In genomic region chr12:9068600-9068999, GRCh38 we compare ENCODE assay signal across 39 cellular contexts. TPM values are rescaled to one million over a fixed set of nuclear protein-coding genes. Genes with fewer than 3 reads are reported as not detected.
"Had no signal": no experiment of that assay in that cellular context is flagged by ENCODE, and none has a peak within 500 bp of the region (broad histone marks: within the 10 kb centered on the region; RNA-seq: fewer than 3 reads in every experiment).

No MANE protein-coding gene starts in this region.

- H3K4me3 Mint-ChIP-seq: activated naive CD4-positive, alpha-beta T cell treated with anti-CD3 and anti-CD28 coated beads for 36 hours; activated naive CD4-positive, alpha-beta T cell treated with anti-CD3 and anti-CD28 coated beads, Interleukin-2, amount 10 ng/mL, durations not matched to agents 7 days and 5 days; activated naive CD4-positive, alpha-beta T cell treated with anti-CD3 and anti-CD28 coated beads, Interleukin-2, amount 50 U/mL, for 24 hours; activated naive CD8-positive, alpha-beta T cell; activated naive CD8-positive, alpha-beta T cell treated with anti-CD3 and anti-CD28 coated beads for 36 hours; activated naive CD8-positive, alpha-beta T cell treated with anti-CD3 and anti-CD28 coated beads, Interleukin-2, amount 10 ng/mL, durations not matched to agents 7 days and 5 days; activated naive CD8-positive, alpha-beta T cell treated with anti-CD3 and anti-CD28 coated beads, Interleukin-2, amount 50 U/mL, for 24 hours; activated T-cell treated with anti-CD3 and anti-CD28 coated beads, Interleukin-2, amount 50 U/mL, for 24 hours; activated T-cell treated with anti-CD3 and anti-CD28 coated beads, Interleukin-2, amount 50 U/mL, for 4 hours; activated T-cell treated with anti-CD3 and anti-CD28 coated beads, Interleukin-2, amount 50 U/mL, for 72 hours; activated T-helper 1 cell treated with anti-CD3 and anti-CD28 coated beads, Interleukin-12 subunit alpha, Interleukin-12 subunit beta, Interleukin-2, Interleukin-4 antibody, amounts not matched to agents 30 ng/mL and 10 ng/mL and 1 ng/mL, durations not matched to agents 14 hours and 24 hours and 36 hours; activated T-helper 17 cell treated with anti-CD3 and anti-CD28 coated beads, Interleukin-2, amount 50 U/mL, for 72 hours; brain had no signal

- H3K9me3 Mint-ChIP-seq: activated naive CD4-positive, alpha-beta T cell treated with anti-CD3 and anti-CD28 coated beads for 36 hours; activated naive CD4-positive, alpha-beta T cell treated with anti-CD3 and anti-CD28 coated beads, Interleukin-2, amount 10 ng/mL, durations not matched to agents 7 days and 5 days; activated naive CD4-positive, alpha-beta T cell treated with anti-CD3 and anti-CD28 coated beads, Interleukin-2, amount 50 U/mL, for 24 hours; activated naive CD8-positive, alpha-beta T cell treated with anti-CD3 and anti-CD28 coated beads, Interleukin-2, amount 10 ng/mL, durations not matched to agents 7 days and 5 days; activated naive CD8-positive, alpha-beta T cell treated with anti-CD3 and anti-CD28 coated beads, Interleukin-2, amount 50 U/mL, for 24 hours; activated T-cell treated with anti-CD3 and anti-CD28 coated beads, Interleukin-2, amount 50 U/mL, for 24 hours; activated T-cell treated with anti-CD3 and anti-CD28 coated beads, Interleukin-2, amount 50 U/mL, for 4 hours; activated T-cell treated with anti-CD3 and anti-CD28 coated beads, Interleukin-2, amount 50 U/mL, for 72 hours; activated T-helper 1 cell treated with anti-CD3 and anti-CD28 coated beads, Interleukin-12 subunit alpha, Interleukin-12 subunit beta, Interleukin-2, Interleukin-4 antibody, amounts not matched to agents 30 ng/mL and 10 ng/mL and 1 ng/mL, durations not matched to agents 14 hours and 24 hours and 36 hours; activated T-helper 17 cell treated with anti-CD3 and anti-CD28 coated beads, Interleukin-2, amount 50 U/mL, for 72 hours; activated T-helper 2 cell treated with anti-CD3 and anti-CD28 coated beads, Interferon-gamma antibody, Interleukin-2, Interleukin-4, amounts not matched to agents 10 μg/mL and 5 μg/mL and 100 μg/mL, durations not matched to agents 14 hours and 24 hours and 36 hours had no signal

- H3K9me3 ChIP-seq: adrenal gland, ascending aorta, body of pancreas, breast epithelium had no signal

- H3K4me3 ChIP-seq: adrenal gland, ascending aorta, body of pancreas, breast epithelium, cardiac muscle cell had no signal

- ATAC-seq: activated naive CD4-positive, alpha-beta T cell treated with anti-CD3 and anti-CD28 coated beads, Interleukin-2, amount 50 U/mL, for 72 hours; activated naive CD8-positive, alpha-beta T cell treated with anti-CD3 and anti-CD28 coated beads, Interleukin-2, amount 50 U/mL, for 24 hours; activated T-cell treated with anti-CD3 and anti-CD28 coated beads, Interleukin-2, amount 50 U/mL, for 4 hours; activated T-cell treated with anti-CD3 and anti-CD28 coated beads, Interleukin-2, amount 50 U/mL, for 72 hours; activated T-helper 17 cell treated with anti-CD3 and anti-CD28 coated beads, Interleukin-2, amount 50 U/mL, for 72 hours; body of pancreas had no signal

- DNase-seq: activated effector memory CD4-positive, alpha-beta T cell treated with anti-CD3 and anti-CD28 coated beads, Interleukin-2, amount 50 U/mL, for 16 hours; activated effector memory CD4-positive, alpha-beta T cell treated with Interleukin-2 at 50 U/mL for 16 hours; activated gamma-delta T cell; activated gamma-delta T cell treated with Interleukin-2 at 50 U/mL for 16 hours; activated naive CD4-positive, alpha-beta T cell; activated naive CD4-positive, alpha-beta T cell treated with anti-CD3 and anti-CD28 coated beads for 36 hours; activated naive CD4-positive, alpha-beta T cell treated with anti-CD3 and anti-CD28 coated beads, Interleukin-2, amount 10 ng/mL, durations not matched to agents 7 days and 5 days; activated naive CD4-positive, alpha-beta T cell treated with anti-CD3 and anti-CD28 coated beads, Interleukin-2, amount 50 U/mL, for 16 hours; activated naive CD4-positive, alpha-beta T cell treated with Interleukin-2 at 50 U/mL for 16 hours; activated naive CD8-positive, alpha-beta T cell treated with anti-CD3 and anti-CD28 coated beads for 36 hours; activated naive CD8-positive, alpha-beta T cell treated with anti-CD3 and anti-CD28 coated beads, Interleukin-2, amount 10 ng/mL, durations not matched to agents 7 days and 5 days; activated naive CD8-positive, alpha-beta T cell treated with anti-CD3 and anti-CD28 coated beads, Interleukin-2, amount 50 U/mL, for 24 hours; activated T-cell treated with anti-CD3 and anti-CD28 coated beads, Interleukin-2, amount 50 U/mL, for 1 hour; activated T-cell treated with anti-CD3 and anti-CD28 coated beads, Interleukin-2, amount 50 U/mL, for 24 hours; activated T-cell treated with anti-CD3 and anti-CD28 coated beads, Interleukin-2, amount 50 U/mL, for 4 hours; activated T-cell treated with anti-CD3 and anti-CD28 coated beads, Interleukin-2, amount 50 U/mL, for 48 hours; activated T-cell treated with anti-CD3 and anti-CD28 coated beads, Interleukin-2, amount 50 U/mL, for 72 hours; adrenal gland; amniotic stem cell; amygdala; anterior cingulate cortex; aorta; body of pancreas; brain microvascular endothelial cell; caudate nucleus; central memory CD4-positive, alpha-beta T cell; cerebellar nuclear complex had no signal

- H3K36me3 Mint-ChIP-seq: activated naive CD4-positive, alpha-beta T cell treated with anti-CD3 and anti-CD28 coated beads, Interleukin-2, amount 10 ng/mL, durations not matched to agents 7 days and 5 days; activated naive CD8-positive, alpha-beta T cell; activated naive CD8-positive, alpha-beta T cell treated with anti-CD3 and anti-CD28 coated beads for 36 hours; activated naive CD8-positive, alpha-beta T cell treated with anti-CD3 and anti-CD28 coated beads, Interleukin-2, amount 10 ng/mL, durations not matched to agents 7 days and 5 days; brain had no signal

- H3K27ac Mint-ChIP-seq: activated naive CD4-positive, alpha-beta T cell treated with anti-CD3 and anti-CD28 coated beads for 36 hours; activated naive CD4-positive, alpha-beta T cell treated with anti-CD3 and anti-CD28 coated beads, Interleukin-2, amount 10 ng/mL, durations not matched to agents 7 days and 5 days; activated naive CD4-positive, alpha-beta T cell treated with anti-CD3 and anti-CD28 coated beads, Interleukin-2, amount 50 U/mL, for 24 hours; activated naive CD4-positive, alpha-beta T cell treated with anti-CD3 and anti-CD28 coated beads, Interleukin-2, amount 50 U/mL, for 72 hours; activated naive CD8-positive, alpha-beta T cell treated with anti-CD3 and anti-CD28 coated beads for 36 hours; activated naive CD8-positive, alpha-beta T cell treated with anti-CD3 and anti-CD28 coated beads, Interleukin-2, amount 10 ng/mL, durations not matched to agents 7 days and 5 days; activated naive CD8-positive, alpha-beta T cell treated with anti-CD3 and anti-CD28 coated beads, Interleukin-2, amount 50 U/mL, for 24 hours; activated T-cell treated with anti-CD3 and anti-CD28 coated beads, Interleukin-2, amount 50 U/mL, for 24 hours; activated T-cell treated with anti-CD3 and anti-CD28 coated beads, Interleukin-2, amount 50 U/mL, for 72 hours; activated T-helper 1 cell treated with anti-CD3 and anti-CD28 coated beads, Interleukin-12 subunit alpha, Interleukin-12 subunit beta, Interleukin-2, Interleukin-4 antibody, amounts not matched to agents 30 ng/mL and 10 ng/mL and 1 ng/mL, durations not matched to agents 14 hours and 24 hours and 36 hours; activated T-helper 17 cell treated with anti-CD3 and anti-CD28 coated beads, Interleukin-2, amount 50 U/mL, for 72 hours; activated T-helper 2 cell treated with anti-CD3 and anti-CD28 coated beads, Interferon-gamma antibody, Interleukin-2, Interleukin-4, amounts not matched to agents 10 μg/mL and 5 μg/mL and 100 μg/mL, durations not matched to agents 14 hours and 24 hours and 36 hours; brain had no signal

- H3K27me3 ChIP-seq: adrenal gland, ascending aorta, body of pancreas, brain microvascular endothelial cell, breast epithelium, cardiac muscle cell had no signal

- H3K27ac ChIP-seq: adrenal gland, ascending aorta, body of pancreas, brain microvascular endothelial cell, breast epithelium, cardiac muscle cell had no signal

- H3K36me3 ChIP-seq: brain microvascular endothelial cell, cardiac muscle cell had no signal

- FAIRE-seq: astrocyte, bronchial epithelial cell had no signal

- H3K27me3 Mint-ChIP-seq: activated naive CD4-positive, alpha-beta T cell treated with anti-CD3 and anti-CD28 coated beads, Interleukin-2, amount 50 U/mL, for 24 hours; activated naive CD8-positive, alpha-beta T cell; activated naive CD8-positive, alpha-beta T cell treated with anti-CD3 and anti-CD28 coated beads, Interleukin-2, amount 50 U/mL, for 24 hours; activated T-cell treated with anti-CD3 and anti-CD28 coated beads, Interleukin-2, amount 50 U/mL, for 24 hours had no signal

RNA-seq across cellular contexts. Expression of gene A2M, which starts 47.1 kb away (rescaled TPM):
- total RNA-seq: activated naive CD4-positive, alpha-beta T cell treated with anti-CD3 and anti-CD28 coated beads for 36 hours; activated naive CD8-positive, alpha-beta T cell treated with anti-CD3 and anti-CD28 coated beads for 36 hours; activated T-helper 1 cell treated with anti-CD3 and anti-CD28 coated beads, Interleukin-12 subunit alpha, Interleukin-12 subunit beta, Interleukin-2, Interleukin-4 antibody, amounts not matched to agents 30 ng/mL and 10 ng/mL and 1 ng/mL, durations not matched to agents 14 hours and 24 hours and 36 hours; activated T-helper 2 cell treated with anti-CD3 and anti-CD28 coated beads, Interferon-gamma antibody, Interleukin-2, Interleukin-4, amounts not matched to agents 10 μg/mL and 5 μg/mL and 100 μg/mL, durations not matched to agents 14 hours and 24 hours and 36 hours had no signal
